ENCODE assay signal across 10 cellular contexts in genomic region chr16:81836279-81837054, GRCh38. TPM values are rescaled to one million over a fixed set of nuclear protein-coding genes. Genes with fewer than 3 reads are reported as not detected.
DNase-seq lines count a peak whose midpoint lies in the region; ATAC-seq and TF ChIP-seq lines count a peak whose summit lies in the region.
"Had no signal": no experiment of that assay in that cellular context is flagged by ENCODE, and none has a peak within 500 bp of the region (broad histone marks: within the 10 kb centered on the region; RNA-seq: fewer than 3 reads in every experiment).

No MANE protein-coding gene starts in this region.

- H3K9ac ChIP-seq in GM23248, result no peak overlapping the region

- no peaks in the 10 kb centered on the region for H3K9me3 Mint-ChIP-seq in activated naive CD4-positive, alpha-beta T cell treated with anti-CD3 and anti-CD28 coated beads for 36 hours

- DNase-seq in CD1c-positive myeloid dendritic cell (ENCODE audit: extremely low spot score) (peak; percentile 43), GM19238 (ENCODE audit: insufficient read length, low spot score) (peak; percentile 52), NCI-H69 (lab: John Stamatoyannopoulos, UW) (peak; percentile 1), GM23248 (no peak), testis (no peak), COR-L47 (lab: John Stamatoyannopoulos, UW) (no peak)
- no peak for DNase-seq in activated naive CD4-positive, alpha-beta T cell treated with anti-CD3 and anti-CD28 coated beads for 36 hours
- DNase-seq: AML-193 had no signal

- peak; percentile 62 for ATAC-seq in HG02885 (IDR thresholded peaks at IDR 0.05; ENCODE audit: poor library complexity, unreplicated experiment)

- H3K36me3 Mint-ChIP-seq in activated naive CD4-positive, alpha-beta T cell treated with anti-CD3 and anti-CD28 coated beads for 36 hours (ENCODE audit: low read depth), result no peaks in the 10 kb centered on the region

- H3F3A ChIP-seq in GM23248 (ENCODE audit: insufficient read depth), result no peaks in the 10 kb centered on the region

- H3K4me3 ChIP-seq in GM23248 (no peak overlapping the region), testis (no peak overlapping the region)

- 48 to 52% methylated on average over 12 of the region's 12 CpGs for WGBS in GM23248 (ENCODE audit: low coverage in 1 of 2, low lambda C conversion rate in 2 of 2, missing lambda C conversion rate in 2 of 2), 2 experiments
- 80 to 85% methylated on average over 12 of the region's 12 CpGs for WGBS in testis, 2 donors

- in situ Hi-C loops in GM23248 (cut with MboI), result no loop called here

- H4K20me1 ChIP-seq in GM23248 (ENCODE audit: insufficient read depth), result no peaks in the 10 kb centered on the region

- H3K27ac Mint-ChIP-seq in activated naive CD4-positive, alpha-beta T cell treated with anti-CD3 and anti-CD28 coated beads for 36 hours, result no peak overlapping the region

- H3K79me2 ChIP-seq in GM23248 (ENCODE audit: insufficient read depth), result no peaks in the 10 kb centered on the region

- H3K27ac ChIP-seq in GM23248, result no peak overlapping the region
- no peak overlapping the region for H3K27ac ChIP-seq in testis
- H3K27ac ChIP-seq: HL-60 had no signal

- H3K4me1 ChIP-seq in GM23248 (ENCODE audit: insufficient read depth), result no peaks in the 10 kb centered on the region
- H3K4me1 ChIP-seq in testis, result no peaks in the 10 kb centered on the region

- H3K27me3 Mint-ChIP-seq in activated naive CD4-positive, alpha-beta T cell treated with anti-CD3 and anti-CD28 coated beads for 36 hours (ENCODE audit: low read depth), result peaks cover 4% of the 10 kb centered on the region

- H3K27me3 ChIP-seq in GM23248 (replicated peaks; ENCODE audit: insufficient read depth) (peaks cover 8% of the 10 kb centered on the region), testis (no peaks in the 10 kb centered on the region)

- no peak overlapping the region for H3K4me3 Mint-ChIP-seq in activated naive CD4-positive, alpha-beta T cell treated with anti-CD3 and anti-CD28 coated beads for 36 hours

- H3K4me2 ChIP-seq in GM23248 (ENCODE audit: unreplicated experiment), result no peak overlapping the region

- no peaks in the 10 kb centered on the region for H3K9me2 ChIP-seq in GM23248 (ENCODE audit: insufficient read depth)

- no peak overlapping the region for H2AFZ ChIP-seq in GM23248

- intact Hi-C loops in testis (cut with DNase I; ENCODE audit: low total_unique reads), result no loop called here
- intact Hi-C loops in activated naive CD4-positive, alpha-beta T cell treated with anti-CD3 and anti-CD28 coated beads for 36 hours (cut with micrococcal nuclease), result no loop called here

- no peak for TF ChIP-seq POLR2A in testis (IDR thresholded peaks at IDR 0.05)

- H3K36me3 ChIP-seq in GM23248 (ENCODE audit: low read depth) (no peaks in the 10 kb centered on the region), testis (ENCODE audit: low read depth, missing control alignments) (no peaks in the 10 kb centered on the region)

- H3K9me3 ChIP-seq in GM23248 (ENCODE audit: low read depth) (no peaks in the 10 kb centered on the region), testis (no peaks in the 10 kb centered on the region)

- CTCF ChIA-PET in activated naive CD4-positive, alpha-beta T cell treated with anti-CD3 and anti-CD28 coated beads for 36 hours (lab: Charles Lee), result interaction anchor here (0.7 kb wide), 1 partner anchor 804 kb away, joined by 3 read pairs; no protein-coding TSS in a partner anchor

- no peak for TF ChIP-seq CTCF in testis (IDR thresholded peaks at IDR 0.05)

- H3K4me1 Mint-ChIP-seq in activated naive CD4-positive, alpha-beta T cell treated with anti-CD3 and anti-CD28 coated beads for 36 hours (ENCODE audit: low read depth), result peaks cover 10% of the 10 kb centered on the region

RNA-seq across cellular contexts. Expression of gene PLCG2, which starts 57.4 kb away (rescaled TPM):
- not detected in 2 replicates for total RNA-seq in GM23248 (2014; rRNA removed; shearing (Covaris generic))
- 0.35 and 0.39 TPM in 2 replicates for polyA plus RNA-seq in GM23248 (2016; fragmentation: Nextera tagmentation; extraction: Ambion mirVana)
- total RNA-seq in testis, result 10 to 100 TPM in 1 of 2 donors, 1 to 10 TPM in 1; 8.0 to 11.3 TPM
- 6.8 TPM for polyA plus RNA-seq in testis (ENCODE audit: insufficient read depth, low read depth, low replicate concordance)
- total RNA-seq in activated naive CD4-positive, alpha-beta T cell treated with anti-CD3 and anti-CD28 coated beads for 36 hours, result 10 to 100 TPM; 12.0 to 13.4 TPM

Comparison
In these comparisons a context has a peak if more than half of its experiments do, and no peak if none do; other contexts are left out.
1. DNase-seq: peak in CD1c-positive myeloid dendritic cell (single experiment), GM19238 (single experiment) and NCI-H69 (single experiment); none in GM23248 (single experiment), testis (single experiment), activated naive CD4-positive, alpha-beta T cell treated with anti-CD3 and anti-CD28 coated beads for 36 hours (single experiment) and COR-L47 (single experiment).